Comparison of ENCODE assay signal across 9 cellular contexts in genomic region chr15:80934761-80935221, GRCh38. TPM values are rescaled to one million over a fixed set of nuclear protein-coding genes. Genes with fewer than 3 reads are reported as not detected.
DNase-seq lines count a peak whose midpoint lies in the region; ATAC-seq and TF ChIP-seq lines count a peak whose summit lies in the region.
"Had no signal": no experiment of that assay in that cellular context is flagged by ENCODE, and none has a peak within 500 bp of the region (broad histone marks: within the 10 kb centered on the region; RNA-seq: fewer than 3 reads in every experiment).

No MANE protein-coding gene starts in this region.

- peaks cover 13% of the 10 kb centered on the region for H4K20me1 ChIP-seq in osteoblast (ENCODE audit: insufficient read depth, low read length)

- H3K79me2 ChIP-seq in osteoblast (ENCODE audit: insufficient read depth, low read length): no peaks in the 10 kb centered on the region

- peak; percentile 43 to 63 for ATAC-seq in left cardiac atrium

- H3K27me3 ChIP-seq in SJCRH30 (no peaks in the 10 kb centered on the region), osteoblast (ENCODE audit: insufficient read depth, low read length) (no peaks in the 10 kb centered on the region), WERI-Rb-1 (ENCODE audit: insufficient read depth, low read depth, severe bottlenecking) (no peaks in the 10 kb centered on the region)

- DNase-seq in GOT3 (lab: John Stamatoyannopoulos, UW) (peak; percentile 16), SJCRH30 (peak; percentile 23 to 25), left cardiac atrium (peak; percentile 48), osteoblast (ENCODE audit: insufficient read length, low spot score, missing footprints) (peak; percentile 93), WERI-Rb-1 (no peak), NCI-H146 (lab: John Stamatoyannopoulos, UW) (no peak), SHP77 treated with DMSO at 0.1 percent for 48 hours (lab: John Stamatoyannopoulos, UW) (no peak), T-helper 2 cell (no peak)
- DNase-seq: KG1 had no signal

- H3K4me3 ChIP-seq in SJCRH30: no peak overlapping the region
- no peak overlapping the region for H3K4me3 ChIP-seq in osteoblast (ENCODE audit: insufficient read depth, low read length)
- H3K4me3 ChIP-seq in WERI-Rb-1 (ENCODE audit: low read depth, low read length): no peak overlapping the region

- intact Hi-C loops in left cardiac atrium (cut with DNase I): no loop called here

- H3K36me3 ChIP-seq in SJCRH30 (no peaks in the 10 kb centered on the region), osteoblast (ENCODE audit: insufficient read depth, low read length) (peaks cover 90% of the 10 kb centered on the region), WERI-Rb-1 (no peaks in the 10 kb centered on the region)

- H3K27ac ChIP-seq in SJCRH30: no peak overlapping the region
- peak overlapping the region; percentile 97 for H3K27ac ChIP-seq in osteoblast (ENCODE audit: low read depth, low read length)
- no peak overlapping the region for H3K27ac ChIP-seq in WERI-Rb-1

- H3K9me3 ChIP-seq in SJCRH30 (replicated peaks) (no peaks in the 10 kb centered on the region), osteoblast (ENCODE audit: low read depth, low read length) (no peaks in the 10 kb centered on the region), WERI-Rb-1 (ENCODE audit: severe bottlenecking) (no peaks in the 10 kb centered on the region)

- peak overlapping the region; percentile 2 for H3K4me2 ChIP-seq in osteoblast (ENCODE audit: insufficient read depth, low read length)

- H2AFZ ChIP-seq in osteoblast (ENCODE audit: low read length): no peak overlapping the region

- peaks cover 11% of the 10 kb centered on the region; the same call in 1 of the 2 replicates for H3K4me1 ChIP-seq in SJCRH30
- H3K4me1 ChIP-seq in osteoblast (ENCODE audit: insufficient read depth, low read length): peaks cover 49% of the 10 kb centered on the region

- peak; percentile 11 for TF ChIP-seq CTCF in osteoblast (IDR thresholded peaks at IDR 0.05; ENCODE audit: extremely low read depth, low read depth, low read length)
- no peak for TF ChIP-seq CTCF in WERI-Rb-1 (IDR thresholded peaks at IDR 0.05; ENCODE audit: low read depth, low read length)

RNA-seq across cellular contexts. Expression of gene MESD, which starts 54.8 kb away (rescaled TPM):
- 20.5 and 22.1 TPM in 2 replicates for total RNA-seq in SJCRH30 (2014; rRNA removed; shearing (Covaris generic))
- total RNA-seq in left cardiac atrium: 10 to 100 TPM; 17.3 to 19.4 TPM
- 16.6 and 18.6 TPM in 2 replicates for total RNA-seq in osteoblast

Comparison
In these comparisons a context has a peak if more than half of its experiments do, and no peak if none do; other contexts are left out.
1. DNase-seq: peak in GOT3 (single experiment), SJCRH30 (2 of 2), left cardiac atrium (single experiment) and osteoblast (single experiment); none in WERI-Rb-1 (single experiment), NCI-H146 (single experiment), SHP77 treated with DMSO at 0.1 percent for 48 hours (single experiment) and T-helper 2 cell (0 of 5).